In genomic region chr2:56464613-56465012, GRCh38 we compare ENCODE assay signal across 14 cellular contexts.
"Had no signal": no experiment of that assay in that cellular context is flagged by ENCODE, and none has a peak within 500 bp of the region (broad histone marks: within the 10 kb centered on the region; RNA-seq: fewer than 3 reads in every experiment).

No MANE protein-coding gene starts in this region.

- H3K4me1 ChIP-seq: adrenal gland, tibial artery had no signal

- H3K36me3 ChIP-seq: adrenal gland, tibial artery had no signal

- H3K27me3 ChIP-seq: adrenal gland, dorsolateral prefrontal cortex, tibial artery had no signal

- ATAC-seq: activated CD8-positive, alpha-beta T cell treated with anti-CD3 and anti-CD28 coated beads, Interleukin-2, amount 10 ng/mL, durations not matched to agents 7 days and 5 days; activated T-cell treated with anti-CD3 and anti-CD28 coated beads, Interleukin-2, amount 50 U/mL, for 4 hours; mucosa of descending colon; T-cell had no signal

- H3K4me3 ChIP-seq: adrenal gland, dorsolateral prefrontal cortex, mucosa of descending colon, tibial artery had no signal

- H3K27ac ChIP-seq: adrenal gland, dorsolateral prefrontal cortex, tibial artery had no signal

- H3K9me3 ChIP-seq: adrenal gland, mucosa of descending colon, tibial artery had no signal

- DNase-seq: activated CD4-positive, alpha-beta T cell treated with anti-CD3 and anti-CD28 coated beads for 48 hours; activated CD4-positive, CD25-positive, alpha-beta regulatory T cell; activated CD8-positive, alpha-beta T cell treated with anti-CD3 and anti-CD28 coated beads, Interleukin-2, amount 10 ng/mL, durations not matched to agents 7 days and 5 days; activated naive CD4-positive, alpha-beta T cell treated with anti-CD3 and anti-CD28 coated beads, Interleukin-2, amount 50 U/mL, for 16 hours; activated T-cell treated with anti-CD3 and anti-CD28 coated beads, Interleukin-2, amount 50 U/mL, for 4 hours; adrenal gland; dorsolateral prefrontal cortex; mucosa of descending colon; naive B cell; stimulated activated CD4-positive, alpha-beta T cell treated with anti-CD3 and anti-CD28 coated beads, Interleukin-2, amount 100 ng/mL, for 24 hours; stimulated activated naive CD4-positive, alpha-beta T cell treated with Interleukin-2 at 50 U/mL for 16 hours; T-cell; T-helper 9 cell; tibial artery had no signal
